1 cellular context compared by ENCODE assay signal in the genomic region with DNA sequence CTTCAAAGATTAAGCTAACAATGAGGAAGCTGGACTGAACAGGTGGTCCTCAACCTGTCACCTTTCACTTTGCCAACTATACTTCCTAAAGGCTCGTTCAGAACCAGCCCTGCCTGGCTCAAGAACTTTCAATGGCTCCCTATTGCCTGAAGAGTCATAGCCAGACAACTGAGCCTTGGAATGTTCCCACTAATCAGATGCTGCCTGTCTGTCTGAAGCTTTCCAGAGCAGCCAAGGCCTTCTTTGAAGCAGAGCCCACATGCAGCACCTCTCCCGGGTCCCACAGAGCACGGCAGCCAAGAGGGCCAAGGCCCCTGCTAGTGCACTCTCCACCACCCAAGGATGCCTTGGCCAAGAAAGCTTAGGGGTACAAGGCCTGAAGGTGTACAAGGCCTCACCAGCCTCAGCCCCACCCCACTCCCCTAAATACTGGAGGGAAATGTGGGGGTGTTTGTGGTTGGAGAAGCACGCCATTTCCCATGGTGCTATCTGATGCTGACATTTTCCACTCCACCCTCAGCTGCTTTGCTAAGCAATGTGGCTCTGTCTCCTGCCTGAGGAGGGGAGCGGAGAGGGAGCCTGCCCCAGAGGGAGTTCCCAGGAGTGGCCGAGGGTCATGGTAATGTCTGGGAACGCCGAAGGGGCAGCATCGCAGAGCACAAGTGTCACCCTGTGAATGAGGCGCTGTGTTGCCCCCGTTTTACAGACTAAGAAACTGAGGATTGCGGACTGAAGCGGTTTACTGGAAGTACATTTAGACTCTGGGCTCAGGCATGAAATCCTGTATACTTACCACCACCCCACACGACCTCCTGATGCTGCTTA.
TF ChIP-seq lines count a peak whose summit lies in the region.

No MANE protein-coding gene starts in this region.

TF ChIP-seq in K562, 482 proteins besides CTCF, POLR2A, EP300 and RAD21 (continued from another document and continues in another):
- TF ChIP-seq, protein P1, sequence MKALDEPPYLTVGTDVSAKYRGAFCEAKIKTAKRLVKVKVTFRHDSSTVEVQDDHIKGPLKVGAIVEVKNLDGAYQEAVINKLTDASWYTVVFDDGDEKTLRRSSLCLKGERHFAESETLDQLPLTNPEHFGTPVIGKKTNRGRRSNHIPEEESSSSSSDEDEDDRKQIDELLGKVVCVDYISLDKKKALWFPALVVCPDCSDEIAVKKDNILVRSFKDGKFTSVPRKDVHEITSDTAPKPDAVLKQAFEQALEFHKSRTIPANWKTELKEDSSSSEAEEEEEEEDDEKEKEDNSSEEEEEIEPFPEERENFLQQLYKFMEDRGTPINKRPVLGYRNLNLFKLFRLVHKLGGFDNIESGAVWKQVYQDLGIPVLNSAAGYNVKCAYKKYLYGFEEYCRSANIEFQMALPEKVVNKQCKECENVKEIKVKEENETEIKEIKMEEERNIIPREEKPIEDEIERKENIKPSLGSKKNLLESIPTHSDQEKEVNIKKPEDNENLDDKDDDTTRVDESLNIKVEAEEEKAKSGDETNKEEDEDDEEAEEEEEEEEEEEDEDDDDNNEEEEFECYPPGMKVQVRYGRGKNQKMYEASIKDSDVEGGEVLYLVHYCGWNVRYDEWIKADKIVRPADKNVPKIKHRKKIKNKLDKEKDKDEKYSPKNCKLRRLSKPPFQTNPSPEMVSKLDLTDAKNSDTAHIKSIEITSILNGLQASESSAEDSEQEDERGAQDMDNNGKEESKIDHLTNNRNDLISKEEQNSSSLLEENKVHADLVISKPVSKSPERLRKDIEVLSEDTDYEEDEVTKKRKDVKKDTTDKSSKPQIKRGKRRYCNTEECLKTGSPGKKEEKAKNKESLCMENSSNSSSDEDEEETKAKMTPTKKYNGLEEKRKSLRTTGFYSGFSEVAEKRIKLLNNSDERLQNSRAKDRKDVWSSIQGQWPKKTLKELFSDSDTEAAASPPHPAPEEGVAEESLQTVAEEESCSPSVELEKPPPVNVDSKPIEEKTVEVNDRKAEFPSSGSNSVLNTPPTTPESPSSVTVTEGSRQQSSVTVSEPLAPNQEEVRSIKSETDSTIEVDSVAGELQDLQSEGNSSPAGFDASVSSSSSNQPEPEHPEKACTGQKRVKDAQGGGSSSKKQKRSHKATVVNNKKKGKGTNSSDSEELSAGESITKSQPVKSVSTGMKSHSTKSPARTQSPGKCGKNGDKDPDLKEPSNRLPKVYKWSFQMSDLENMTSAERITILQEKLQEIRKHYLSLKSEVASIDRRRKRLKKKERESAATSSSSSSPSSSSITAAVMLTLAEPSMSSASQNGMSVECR (CRISPR knock-in tag; IDR thresholded peaks at IDR 0.05): no peak
- TF ChIP-seq, protein P2, sequence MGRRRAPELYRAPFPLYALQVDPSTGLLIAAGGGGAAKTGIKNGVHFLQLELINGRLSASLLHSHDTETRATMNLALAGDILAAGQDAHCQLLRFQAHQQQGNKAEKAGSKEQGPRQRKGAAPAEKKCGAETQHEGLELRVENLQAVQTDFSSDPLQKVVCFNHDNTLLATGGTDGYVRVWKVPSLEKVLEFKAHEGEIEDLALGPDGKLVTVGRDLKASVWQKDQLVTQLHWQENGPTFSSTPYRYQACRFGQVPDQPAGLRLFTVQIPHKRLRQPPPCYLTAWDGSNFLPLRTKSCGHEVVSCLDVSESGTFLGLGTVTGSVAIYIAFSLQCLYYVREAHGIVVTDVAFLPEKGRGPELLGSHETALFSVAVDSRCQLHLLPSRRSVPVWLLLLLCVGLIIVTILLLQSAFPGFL (CRISPR knock-in tag; IDR thresholded peaks at IDR 0.05): no peak
- TF ChIP-seq TOE1 (IDR thresholded peaks at IDR 0.05; ENCODE audit: borderline replicate concordance) (no peak), TOE1 (CRISPR knock-in tag; IDR thresholded peaks at IDR 0.05; ENCODE audit: borderline replicate concordance, low read depth) (no peak), TAF7 (tag; IDR thresholded peaks at IDR 0.05) (no peak), RNF2 (IDR thresholded peaks at IDR 0.05) (no peak), TFAM (CRISPR knock-in tag; conservative IDR thresholded peaks at IDR 0.05) (no peak), ZNF384 (IDR thresholded peaks at IDR 0.05; ENCODE audit: low read depth, low read length) (no peak), IFI16 (CRISPR knock-in tag; IDR thresholded peaks at IDR 0.05) (peak; percentile 72; the same call in 1 of the 2 replicates), KLF16 (IDR thresholded peaks at IDR 0.05) (no peak), SP2 (IDR thresholded peaks at IDR 0.05; ENCODE audit: extremely low read depth, low read depth, low read length, poor library complexity, severe bottlenecking) (no peak), SUPT5H (IDR thresholded peaks at IDR 0.05) (no peak)
- TF ChIP-seq, protein P3, sequence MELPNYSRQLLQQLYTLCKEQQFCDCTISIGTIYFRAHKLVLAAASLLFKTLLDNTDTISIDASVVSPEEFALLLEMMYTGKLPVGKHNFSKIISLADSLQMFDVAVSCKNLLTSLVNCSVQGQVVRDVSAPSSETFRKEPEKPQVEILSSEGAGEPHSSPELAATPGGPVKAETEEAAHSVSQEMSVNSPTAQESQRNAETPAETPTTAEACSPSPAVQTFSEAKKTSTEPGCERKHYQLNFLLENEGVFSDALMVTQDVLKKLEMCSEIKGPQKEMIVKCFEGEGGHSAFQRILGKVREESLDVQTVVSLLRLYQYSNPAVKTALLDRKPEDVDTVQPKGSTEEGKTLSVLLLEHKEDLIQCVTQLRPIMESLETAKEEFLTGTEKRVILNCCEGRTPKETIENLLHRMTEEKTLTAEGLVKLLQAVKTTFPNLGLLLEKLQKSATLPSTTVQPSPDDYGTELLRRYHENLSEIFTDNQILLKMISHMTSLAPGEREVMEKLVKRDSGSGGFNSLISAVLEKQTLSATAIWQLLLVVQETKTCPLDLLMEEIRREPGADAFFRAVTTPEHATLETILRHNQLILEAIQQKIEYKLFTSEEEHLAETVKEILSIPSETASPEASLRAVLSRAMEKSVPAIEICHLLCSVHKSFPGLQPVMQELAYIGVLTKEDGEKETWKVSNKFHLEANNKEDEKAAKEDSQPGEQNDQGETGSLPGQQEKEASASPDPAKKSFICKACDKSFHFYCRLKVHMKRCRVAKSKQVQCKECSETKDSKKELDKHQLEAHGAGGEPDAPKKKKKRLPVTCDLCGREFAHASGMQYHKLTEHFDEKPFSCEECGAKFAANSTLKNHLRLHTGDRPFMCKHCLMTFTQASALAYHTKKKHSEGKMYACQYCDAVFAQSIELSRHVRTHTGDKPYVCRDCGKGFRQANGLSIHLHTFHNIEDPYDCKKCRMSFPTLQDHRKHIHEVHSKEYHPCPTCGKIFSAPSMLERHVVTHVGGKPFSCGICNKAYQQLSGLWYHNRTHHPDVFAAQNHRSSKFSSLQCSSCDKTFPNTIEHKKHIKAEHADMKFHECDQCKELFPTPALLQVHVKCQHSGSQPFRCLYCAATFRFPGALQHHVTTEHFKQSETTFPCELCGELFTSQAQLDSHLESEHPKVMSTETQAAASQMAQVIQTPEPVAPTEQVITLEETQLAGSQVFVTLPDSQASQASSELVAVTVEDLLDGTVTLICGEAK (IDR thresholded peaks at IDR 0.05): no peak
- TF ChIP-seq, protein P3 (CRISPR knock-in tag; IDR thresholded peaks at IDR 0.05): no peak
- TF ChIP-seq, protein P4, sequence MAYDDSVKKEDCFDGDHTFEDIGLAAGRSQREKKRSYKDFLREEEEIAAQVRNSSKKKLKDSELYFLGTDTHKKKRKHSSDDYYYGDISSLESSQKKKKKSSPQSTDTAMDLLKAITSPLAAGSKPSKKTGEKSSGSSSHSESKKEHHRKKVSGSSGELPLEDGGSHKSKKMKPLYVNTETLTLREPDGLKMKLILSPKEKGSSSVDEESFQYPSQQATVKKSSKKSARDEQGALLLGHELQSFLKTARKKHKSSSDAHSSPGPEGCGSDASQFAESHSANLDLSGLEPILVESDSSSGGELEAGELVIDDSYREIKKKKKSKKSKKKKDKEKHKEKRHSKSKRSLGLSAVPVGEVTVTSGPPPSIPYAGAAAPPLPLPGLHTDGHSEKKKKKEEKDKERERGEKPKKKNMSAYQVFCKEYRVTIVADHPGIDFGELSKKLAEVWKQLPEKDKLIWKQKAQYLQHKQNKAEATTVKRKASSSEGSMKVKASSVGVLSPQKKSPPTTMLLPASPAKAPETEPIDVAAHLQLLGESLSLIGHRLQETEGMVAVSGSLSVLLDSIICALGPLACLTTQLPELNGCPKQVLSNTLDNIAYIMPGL (CRISPR knock-in tag; IDR thresholded peaks at IDR 0.05): no peak
- TF ChIP-seq, protein P5, sequence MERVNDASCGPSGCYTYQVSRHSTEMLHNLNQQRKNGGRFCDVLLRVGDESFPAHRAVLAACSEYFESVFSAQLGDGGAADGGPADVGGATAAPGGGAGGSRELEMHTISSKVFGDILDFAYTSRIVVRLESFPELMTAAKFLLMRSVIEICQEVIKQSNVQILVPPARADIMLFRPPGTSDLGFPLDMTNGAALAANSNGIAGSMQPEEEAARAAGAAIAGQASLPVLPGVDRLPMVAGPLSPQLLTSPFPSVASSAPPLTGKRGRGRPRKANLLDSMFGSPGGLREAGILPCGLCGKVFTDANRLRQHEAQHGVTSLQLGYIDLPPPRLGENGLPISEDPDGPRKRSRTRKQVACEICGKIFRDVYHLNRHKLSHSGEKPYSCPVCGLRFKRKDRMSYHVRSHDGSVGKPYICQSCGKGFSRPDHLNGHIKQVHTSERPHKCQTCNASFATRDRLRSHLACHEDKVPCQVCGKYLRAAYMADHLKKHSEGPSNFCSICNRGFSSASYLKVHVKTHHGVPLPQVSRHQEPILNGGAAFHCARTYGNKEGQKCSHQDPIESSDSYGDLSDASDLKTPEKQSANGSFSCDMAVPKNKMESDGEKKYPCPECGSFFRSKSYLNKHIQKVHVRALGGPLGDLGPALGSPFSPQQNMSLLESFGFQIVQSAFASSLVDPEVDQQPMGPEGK (CRISPR knock-in tag; IDR thresholded peaks at IDR 0.05; ENCODE audit: borderline replicate concordance): 0 out of 2 replicates have a peak, but pooled peaks have one; percentile 49
- TF ChIP-seq, protein P6, sequence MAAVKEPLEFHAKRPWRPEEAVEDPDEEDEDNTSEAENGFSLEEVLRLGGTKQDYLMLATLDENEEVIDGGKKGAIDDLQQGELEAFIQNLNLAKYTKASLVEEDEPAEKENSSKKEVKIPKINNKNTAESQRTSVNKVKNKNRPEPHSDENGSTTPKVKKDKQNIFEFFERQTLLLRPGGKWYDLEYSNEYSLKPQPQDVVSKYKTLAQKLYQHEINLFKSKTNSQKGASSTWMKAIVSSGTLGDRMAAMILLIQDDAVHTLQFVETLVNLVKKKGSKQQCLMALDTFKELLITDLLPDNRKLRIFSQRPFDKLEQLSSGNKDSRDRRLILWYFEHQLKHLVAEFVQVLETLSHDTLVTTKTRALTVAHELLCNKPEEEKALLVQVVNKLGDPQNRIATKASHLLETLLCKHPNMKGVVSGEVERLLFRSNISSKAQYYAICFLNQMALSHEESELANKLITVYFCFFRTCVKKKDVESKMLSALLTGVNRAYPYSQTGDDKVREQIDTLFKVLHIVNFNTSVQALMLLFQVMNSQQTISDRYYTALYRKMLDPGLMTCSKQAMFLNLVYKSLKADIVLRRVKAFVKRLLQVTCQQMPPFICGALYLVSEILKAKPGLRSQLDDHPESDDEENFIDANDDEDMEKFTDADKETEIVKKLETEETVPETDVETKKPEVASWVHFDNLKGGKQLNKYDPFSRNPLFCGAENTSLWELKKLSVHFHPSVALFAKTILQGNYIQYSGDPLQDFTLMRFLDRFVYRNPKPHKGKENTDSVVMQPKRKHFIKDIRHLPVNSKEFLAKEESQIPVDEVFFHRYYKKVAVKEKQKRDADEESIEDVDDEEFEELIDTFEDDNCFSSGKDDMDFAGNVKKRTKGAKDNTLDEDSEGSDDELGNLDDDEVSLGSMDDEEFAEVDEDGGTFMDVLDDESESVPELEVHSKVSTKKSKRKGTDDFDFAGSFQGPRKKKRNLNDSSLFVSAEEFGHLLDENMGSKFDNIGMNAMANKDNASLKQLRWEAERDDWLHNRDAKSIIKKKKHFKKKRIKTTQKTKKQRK (IDR thresholded peaks at IDR 0.05; ENCODE audit: borderline replicate concordance, low read depth, low read length): no peak
- TF ChIP-seq, protein P7, sequence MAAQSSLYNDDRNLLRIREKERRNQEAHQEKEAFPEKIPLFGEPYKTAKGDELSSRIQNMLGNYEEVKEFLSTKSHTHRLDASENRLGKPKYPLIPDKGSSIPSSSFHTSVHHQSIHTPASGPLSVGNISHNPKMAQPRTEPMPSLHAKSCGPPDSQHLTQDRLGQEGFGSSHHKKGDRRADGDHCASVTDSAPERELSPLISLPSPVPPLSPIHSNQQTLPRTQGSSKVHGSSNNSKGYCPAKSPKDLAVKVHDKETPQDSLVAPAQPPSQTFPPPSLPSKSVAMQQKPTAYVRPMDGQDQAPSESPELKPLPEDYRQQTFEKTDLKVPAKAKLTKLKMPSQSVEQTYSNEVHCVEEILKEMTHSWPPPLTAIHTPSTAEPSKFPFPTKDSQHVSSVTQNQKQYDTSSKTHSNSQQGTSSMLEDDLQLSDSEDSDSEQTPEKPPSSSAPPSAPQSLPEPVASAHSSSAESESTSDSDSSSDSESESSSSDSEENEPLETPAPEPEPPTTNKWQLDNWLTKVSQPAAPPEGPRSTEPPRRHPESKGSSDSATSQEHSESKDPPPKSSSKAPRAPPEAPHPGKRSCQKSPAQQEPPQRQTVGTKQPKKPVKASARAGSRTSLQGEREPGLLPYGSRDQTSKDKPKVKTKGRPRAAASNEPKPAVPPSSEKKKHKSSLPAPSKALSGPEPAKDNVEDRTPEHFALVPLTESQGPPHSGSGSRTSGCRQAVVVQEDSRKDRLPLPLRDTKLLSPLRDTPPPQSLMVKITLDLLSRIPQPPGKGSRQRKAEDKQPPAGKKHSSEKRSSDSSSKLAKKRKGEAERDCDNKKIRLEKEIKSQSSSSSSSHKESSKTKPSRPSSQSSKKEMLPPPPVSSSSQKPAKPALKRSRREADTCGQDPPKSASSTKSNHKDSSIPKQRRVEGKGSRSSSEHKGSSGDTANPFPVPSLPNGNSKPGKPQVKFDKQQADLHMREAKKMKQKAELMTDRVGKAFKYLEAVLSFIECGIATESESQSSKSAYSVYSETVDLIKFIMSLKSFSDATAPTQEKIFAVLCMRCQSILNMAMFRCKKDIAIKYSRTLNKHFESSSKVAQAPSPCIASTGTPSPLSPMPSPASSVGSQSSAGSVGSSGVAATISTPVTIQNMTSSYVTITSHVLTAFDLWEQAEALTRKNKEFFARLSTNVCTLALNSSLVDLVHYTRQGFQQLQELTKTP (IDR thresholded peaks at IDR 0.05; ENCODE audit: low read depth in 1 of 2, partially characterized antibody in 2 of 2): no peak
